Comparison of ENCODE assay signal across 8 cellular contexts in genomic region chr1:183480971-183481431, GRCh38.
DNase-seq lines count a peak whose midpoint lies in the region; ATAC-seq lines count a peak whose summit lies in the region.

No MANE protein-coding gene starts in this region.

- ATAC-seq in GM21381 (IDR thresholded peaks at IDR 0.05; ENCODE audit: unreplicated experiment): peak; percentile 50

- peak overlapping the region; percentile 76 for H3K27ac ChIP-seq in epithelial cell of prostate

- peak; percentile 52 for DNase-seq in EL
- DNase-seq in HS-5 (ENCODE audit: low read depth): peak; percentile 32
- DNase-seq in epithelial cell of prostate (ENCODE audit: low read depth, low spot score): no peak
- no peak for DNase-seq in NCI-H345 (lab: John Stamatoyannopoulos, UW)
- DNase-seq in NCI-H1930 (lab: John Stamatoyannopoulos, UW): no peak
- DNase-seq in HUDEP-2 (lab: John Stamatoyannopoulos, UW; ENCODE audit: unreplicated experiment in 76 of 76): no peak
- DNase-seq in NCI-H2029 (lab: John Stamatoyannopoulos, UW): no peak

Comparison
In these comparisons a context has a peak if more than half of its experiments do, and no peak if none do; other contexts are left out.
1. DNase-seq: peak in EL (single experiment) and HS-5 (single experiment); none in epithelial cell of prostate (single experiment), NCI-H345 (single experiment), NCI-H1930 (0 of 2), HUDEP-2 (0 of 76) and NCI-H2029 (single experiment).